Comparison of ENCODE assay signal across 1 cellular context in genomic region chr14:64915025-64915424, GRCh38.
TF ChIP-seq lines count a peak whose summit lies in the region.

No MANE protein-coding gene starts in this region.

TF ChIP-seq in H1, 55 proteins besides CTCF, POLR2A, EP300 and RAD21:
- TF ChIP-seq ZNF274 (IDR thresholded peaks at IDR 0.05; ENCODE audit: borderline replicate concordance, extremely low read depth, low read length) (no peak), HDAC2 (IDR thresholded peaks at IDR 0.05; ENCODE audit: borderline replicate concordance in 1 of 2, low read depth in 2 of 2, low read length in 2 of 2) (no peak), CHD2 (IDR thresholded peaks at IDR 0.05; ENCODE audit: low read length) (no peak), GTF2F1 (IDR thresholded peaks at IDR 0.05; ENCODE audit: borderline replicate concordance, low read depth, low read length) (no peak), MAX (IDR thresholded peaks at IDR 0.05) (no peak)
